In genomic region chr1:3156936-3157335, GRCh38 we compare ENCODE assay signal across 15 cellular contexts.
A peak's percentile ranks its signal among the peaks of the same experiment; 100 is the strongest.
DNase-seq lines count a peak whose midpoint lies in the region; ATAC-seq, FAIRE-seq and TF ChIP-seq lines count a peak whose summit lies in the region.
"Had no signal": no experiment of that assay in that cellular context is flagged by ENCODE, and none has a peak within 500 bp of the region (broad histone marks: within the 10 kb centered on the region; RNA-seq: fewer than 3 reads in every experiment).

No MANE protein-coding gene starts in this region.

- no peaks in the 10 kb centered on the region for H3K9me3 Mint-ChIP-seq in activated T-cell treated with anti-CD3 and anti-CD28 coated beads, Interleukin-2, amount 50 U/mL, for 4 hours
- H3K9me3 Mint-ChIP-seq: CD8-positive, alpha-beta T cell had no signal

- peaks cover 35% of the 10 kb centered on the region for H3K27me3 Mint-ChIP-seq in activated T-cell treated with anti-CD3 and anti-CD28 coated beads, Interleukin-2, amount 50 U/mL, for 4 hours (ENCODE audit: low read depth)

- no peak overlapping the region for H2BK5ac ChIP-seq in H1 (ENCODE audit: low read depth, low read length)

- no peak overlapping the region for H2BK120ac ChIP-seq in H1 (replicated peaks; ENCODE audit: low read depth, low read length)

- no peaks in the 10 kb centered on the region for H3K79me2 ChIP-seq in H1 (ENCODE audit: control insufficient read depth in 1 of 2, insufficient read depth in 2 of 2, low read length in 2 of 2)

- WGBS in H1 (ENCODE audit: extremely low coverage in 1 of 2, insufficient coverage in 1 of 2, insufficient read length in 1 of 2, insufficient replicate concordance in 2 of 2, low coverage in 1 of 2, low lambda C conversion rate in 2 of 2, missing lambda C conversion rate in 1 of 2), 2 experiments, result 90% methylated on average over 19 of the region's 19 CpGs; no CpG with 5 or more reads in 1 of the 2 experiments

- H3K9me3 ChIP-seq in BE2C (no peaks in the 10 kb centered on the region), H1 (ENCODE audit: insufficient read depth in 2 of 2, low read depth in 1 of 2, low read length in 1 of 2) (no peaks in the 10 kb centered on the region)

- H3K36me3 ChIP-seq in BE2C (no peaks in the 10 kb centered on the region), H7 (replicated peaks; ENCODE audit: control insufficient read depth, insufficient read depth, low read length) (no peaks in the 10 kb centered on the region), H1 (ENCODE audit: control insufficient read depth in 2 of 4, insufficient read depth in 4 of 4, low read length in 3 of 4) (no peaks in the 10 kb centered on the region)

- FAIRE-seq in H1 (lab: Jason Lieb, UNC), result no peak

- no peak overlapping the region for H2AFZ ChIP-seq in H1 (ENCODE audit: low read length)

- H3K79me1 ChIP-seq in H1 (ENCODE audit: low read depth, low read length), result no peaks in the 10 kb centered on the region

- CTCF ChIA-PET in H1 (lab: Charles Lee; ENCODE audit: partially characterized antibody), result interaction anchor here (1.5 kb wide), 1 partner anchor 267 kb away, joined by 3 read pairs; no protein-coding TSS in a partner anchor

- no peak overlapping the region for H3K4ac ChIP-seq in H1 (replicated peaks; ENCODE audit: insufficient read length, low read depth, low read length)

- POLR2A ChIA-PET in H1 (lab: Charles Lee; ENCODE audit: partially characterized antibody), result no interaction called here

- no peak for TF ChIP-seq EP300 in H1 (IDR thresholded peaks at IDR 0.05; ENCODE audit: borderline replicate concordance in 1 of 2, low read depth in 2 of 2, low read length in 2 of 2)

- TF ChIP-seq CTCF in BE2C (IDR thresholded peaks at IDR 0.05; ENCODE audit: low read depth, low read length), result no peak
- no peak for TF ChIP-seq CTCF in H1 (IDR thresholded peaks at IDR 0.05; ENCODE audit: control extremely low read depth in 1 of 3, insufficient read depth in 1 of 3, low read depth in 1 of 3, low read length in 3 of 3)

- H3K4me1 ChIP-seq in BE2C, result no peaks in the 10 kb centered on the region; the same call in 1 of the 2 replicates
- H3K4me1 ChIP-seq in H1 (replicated peaks in 1 of 4; ENCODE audit: control insufficient read depth in 3 of 4, insufficient read depth in 4 of 4, low read length in 3 of 4), result no peaks in the 10 kb centered on the region

- 0 out of 2 replicates have a peak overlapping the region, but pooled peaks have one; percentile 9 for H2BK12ac ChIP-seq in H1 (ENCODE audit: low read depth, low read length)

- H3K9ac ChIP-seq in H1 (replicated peaks in 1 of 4; ENCODE audit: extremely low read depth in 1 of 4, low read depth in 3 of 4, low read length in 3 of 4), result no peak overlapping the region

- H2BK20ac ChIP-seq in H1 (ENCODE audit: low read length), result no peak overlapping the region

- H3K56ac ChIP-seq in H1 (replicated peaks; ENCODE audit: insufficient read length, low read depth, low read length), result no peak overlapping the region

- no peaks in the 10 kb centered on the region; the same call in 1 of the 2 replicates for H3K23me2 ChIP-seq in H1 (ENCODE audit: low read depth, low read length)

- H2AK5ac ChIP-seq in H1 (ENCODE audit: low read depth, low read length), result no peak overlapping the region

- H3K4me3 Mint-ChIP-seq in activated T-cell treated with anti-CD3 and anti-CD28 coated beads, Interleukin-2, amount 50 U/mL, for 4 hours, result no peak overlapping the region
- H3K4me3 Mint-ChIP-seq: CD8-positive, alpha-beta T cell had no signal

- H4K5ac ChIP-seq in H1 (ENCODE audit: insufficient read length, low read depth, low read length), result no peak overlapping the region

- H3K27ac ChIP-seq in H1 (ENCODE audit: low read depth, low read length), result no peak overlapping the region

- no peak for ATAC-seq in HG02870 (IDR thresholded peaks at IDR 0.05; ENCODE audit: unreplicated experiment)
- ATAC-seq in activated T-cell treated with anti-CD3 and anti-CD28 coated beads, Interleukin-2, amount 50 U/mL, for 4 hours, result no peak
- ATAC-seq: CD8-positive, alpha-beta T cell had no signal

- H3K4me1 Mint-ChIP-seq in activated T-cell treated with anti-CD3 and anti-CD28 coated beads, Interleukin-2, amount 50 U/mL, for 4 hours (ENCODE audit: low read depth), result peaks cover 3% of the 10 kb centered on the region

- H3K23ac ChIP-seq in H1 (ENCODE audit: insufficient read length), result no peak overlapping the region

- DNase-seq in BE2C (peak; percentile 41), H7 (peak; percentile 74), H1 (ENCODE audit: low read depth in 1 of 2, low spot score in 2 of 2) (no peak), midbrain (lab: John Stamatoyannopoulos, UW) (peak; percentile 41), glomerular visceral epithelial cell (ENCODE audit: extremely low spot score) (no peak)
- no peak for DNase-seq in activated CD4-positive, alpha-beta T cell treated with anti-CD3 and anti-CD28 coated beads for 4 hours
- no peak for DNase-seq in activated T-cell treated with anti-CD3 and anti-CD28 coated beads, Interleukin-2, amount 50 U/mL, for 4 hours
- DNase-seq: AML-193; CD8-positive, alpha-beta T cell; IMR-90; Kasumi-1; NCI-H1105 treated with DMSO at 0.1 percent for 48 hours; NCI-H1930; NCI-H510A had no signal

- H4K91ac ChIP-seq in H1 (replicated peaks; ENCODE audit: insufficient read length, low read length), result no peak overlapping the region

- H3K18ac ChIP-seq in H1 (ENCODE audit: extremely low read depth, low read length), result no peak overlapping the region

- no peak overlapping the region for H3K4me2 ChIP-seq in H1 (ENCODE audit: insufficient read depth in 1 of 2, low read depth in 2 of 2, low read length in 2 of 2)

- peaks cover 0 to 2% of the 10 kb centered on the region in 2 experiments for H4K20me1 ChIP-seq in H1 (replicated peaks in 1 of 2; ENCODE audit: control insufficient read depth in 1 of 2, insufficient read depth in 2 of 2, low read length in 2 of 2)

- H3K27me3 ChIP-seq in BE2C (no peaks in the 10 kb centered on the region), H7 (ENCODE audit: control insufficient read depth, insufficient read depth, low read length) (no peaks in the 10 kb centered on the region), H1 (replicated peaks in 1 of 4; ENCODE audit: control insufficient read depth in 3 of 4, extremely low read depth in 1 of 4, insufficient read depth in 3 of 4, low read length in 3 of 4) (no peaks in the 10 kb centered on the region)

- TF ChIP-seq RAD21 in H1 (IDR thresholded peaks at IDR 0.05 in 1 of 2, conservative IDR thresholded peaks at IDR 0.05 in 1 of 2; ENCODE audit: low read depth in 2 of 2, low read length in 2 of 2), result no peak

- no peaks in the 10 kb centered on the region for H3K36me3 Mint-ChIP-seq in activated T-cell treated with anti-CD3 and anti-CD28 coated beads, Interleukin-2, amount 50 U/mL, for 4 hours (ENCODE audit: insufficient read depth)
- H3K36me3 Mint-ChIP-seq: CD8-positive, alpha-beta T cell had no signal

- TF ChIP-seq POLR2A in H1 (IDR thresholded peaks at IDR 0.05; ENCODE audit: control extremely low read depth in 1 of 2, low read depth in 2 of 2, low read length in 2 of 2), result no peak

- H3K4me3 ChIP-seq in BE2C (ENCODE audit: low read depth, low read length), result no peak overlapping the region
- no peak overlapping the region for H3K4me3 ChIP-seq in H7 (ENCODE audit: insufficient read depth, low read depth, low read length)
- no peak overlapping the region for H3K4me3 ChIP-seq in H1 (ENCODE audit: extremely low read depth in 1 of 4, insufficient read depth in 2 of 4, low read depth in 3 of 4, low read length in 4 of 4)

- no peak overlapping the region for H3K14ac ChIP-seq in H1 (ENCODE audit: insufficient read length)

- H4K8ac ChIP-seq in H1 (ENCODE audit: extremely low read depth, insufficient read depth, low read length), result peak overlapping the region; percentile 3; the same call in 1 of the 2 replicates

- no peak overlapping the region for H2BK15ac ChIP-seq in H1 (ENCODE audit: low read length)

TF ChIP-seq in H1, 55 proteins besides CTCF, POLR2A, EP300 and RAD21 (continues in another document):
- TF ChIP-seq ZNF274 (IDR thresholded peaks at IDR 0.05; ENCODE audit: borderline replicate concordance, extremely low read depth, low read length), result no peak
- TF ChIP-seq RXRA (IDR thresholded peaks at IDR 0.05; ENCODE audit: insufficient read depth, low read depth, low read length), result no peak
- no peak for TF ChIP-seq E2F6 (IDR thresholded peaks at IDR 0.05)
- no peak for TF ChIP-seq TBP (IDR thresholded peaks at IDR 0.05; ENCODE audit: low read depth, low read length)
- no peak for TF ChIP-seq TEAD4 (IDR thresholded peaks at IDR 0.05; ENCODE audit: low read depth, low read length)
- TF ChIP-seq EZH2 (IDR thresholded peaks at IDR 0.05; ENCODE audit: low read depth, low read length, severe bottlenecking), result no peak
- no peak for TF ChIP-seq MAFK (IDR thresholded peaks at IDR 0.05; ENCODE audit: low read depth, low read length)
- no peak for TF ChIP-seq SP1 (IDR thresholded peaks at IDR 0.05; ENCODE audit: low read depth, low read length)
- no peak for TF ChIP-seq RNF2 (IDR thresholded peaks at IDR 0.05; ENCODE audit: borderline replicate concordance, low read depth, low read length, missing control alignments, poor library complexity, severe bottlenecking)
- TF ChIP-seq ASH2L (IDR thresholded peaks at IDR 0.05; ENCODE audit: low read length), result no peak
- no peak for TF ChIP-seq GABPA (IDR thresholded peaks at IDR 0.05; ENCODE audit: borderline replicate concordance, insufficient read depth, low read length)
- no peak for TF ChIP-seq ATF2 (IDR thresholded peaks at IDR 0.05; ENCODE audit: low read length)
- TF ChIP-seq SIN3A (conservative IDR thresholded peaks at IDR 0.05 in 1 of 2, IDR thresholded peaks at IDR 0.05 in 1 of 2; ENCODE audit: low read depth in 1 of 2, low read length in 2 of 2), result no peak
- no peak for TF ChIP-seq JUN (IDR thresholded peaks at IDR 0.05; ENCODE audit: low read depth, low read length)
- TF ChIP-seq KDM5A (IDR thresholded peaks at IDR 0.05; ENCODE audit: low read length), result no peak

Comparison
In these comparisons a context has a peak if more than half of its experiments do, and no peak if none do; other contexts are left out.
1. DNase-seq: peak in BE2C (single experiment), H7 (single experiment) and midbrain (single experiment); none in H1 (0 of 2), glomerular visceral epithelial cell (single experiment), activated CD4-positive, alpha-beta T cell treated with anti-CD3 and anti-CD28 coated beads for 4 hours (0 of 2) and activated T-cell treated with anti-CD3 and anti-CD28 coated beads, Interleukin-2, amount 50 U/mL, for 4 hours (single experiment).